In genomic region chr15:78266806-78267205, GRCh38 we compare ENCODE assay signal across 16 cellular contexts. TPM values are rescaled to one million over a fixed set of nuclear protein-coding genes. Genes with fewer than 3 reads are reported as not detected.
A peak's percentile ranks its signal among the peaks of the same experiment; 100 is the strongest.
DNase-seq lines count a peak whose midpoint lies in the region; ATAC-seq and TF ChIP-seq lines count a peak whose summit lies in the region.
"Had no signal": no experiment of that assay in that cellular context is flagged by ENCODE, and none has a peak within 500 bp of the region (broad histone marks: within the 10 kb centered on the region; RNA-seq: fewer than 3 reads in every experiment).

No MANE protein-coding gene starts in this region.

- H3K27me3 Mint-ChIP-seq in activated naive CD8-positive, alpha-beta T cell: no peaks in the 10 kb centered on the region
- H3K27me3 Mint-ChIP-seq: B cell had no signal

- TF ChIP-seq CTCF in heart left ventricle (IDR thresholded peaks at IDR 0.05) (no peak), esophagus squamous epithelium (IDR thresholded peaks at IDR 0.05) (no peak)

- H3K4me3 Mint-ChIP-seq in activated naive CD8-positive, alpha-beta T cell: peak overlapping the region; percentile 89
- H3K4me3 Mint-ChIP-seq: B cell had no signal

- H3K27ac ChIP-seq in heart left ventricle (peak overlapping the region; percentile 41 to 96 (median 87)), esophagus squamous epithelium (peak overlapping the region in 3 of 4 donors; percentile 42 to 86 (median 81)), stomach smooth muscle (ENCODE audit: low read length) (peak overlapping the region; percentile 62)

- H3K27me3 ChIP-seq in heart left ventricle: no peaks in the 10 kb centered on the region
- no peaks in the 10 kb centered on the region for H3K27me3 ChIP-seq in esophagus squamous epithelium
- peaks cover 0 to 2% of the 10 kb centered on the region in 2 donors for H3K27me3 ChIP-seq in stomach smooth muscle (ENCODE audit: control insufficient read depth in 1 of 2, insufficient read depth in 2 of 2, low read length in 2 of 2)

- 47 to 60% (median 50%) methylated on average over 2 of the region's 2 CpGs for WGBS in heart left ventricle, 4 donors
- WGBS in esophagus squamous epithelium, 2 donors: 73 to 82% methylated on average over 2 of the region's 2 CpGs

- H3K9ac ChIP-seq in stomach smooth muscle (ENCODE audit: low read length in 2 of 2): peak overlapping the region; percentile 3 to 22

- DNase-seq in heart left ventricle (no peak), left ventricle myocardium superior (no peak), esophagus squamous epithelium (lab: John Stamatoyannopoulos, UW) (no peak), ecto neural progenitor cell (ENCODE audit: low spot score) (no peak), NCI-H526 treated with DMSO at 0.1 percent for 48 hours (lab: John Stamatoyannopoulos, UW) (no peak)
- no peak for DNase-seq in stimulated activated naive CD4-positive, alpha-beta T cell (lab: John Stamatoyannopoulos, UW)
- DNase-seq: activated CD4-positive, alpha-beta T cell treated with anti-CD3 and anti-CD28 coated beads for 48 hours; cortex of kidney; foreskin melanocyte; mucosa of descending colon; NCI-H1694 treated with DMSO at 0.1 percent for 48 hours; NCI-H226; stimulated activated CD4-positive, alpha-beta T cell treated with anti-CD3 and anti-CD28 coated beads, Interleukin-4, amount 100 ng/mL, for 1 hour had no signal

- intact Hi-C loops in heart left ventricle (cut with DNase I): no loop called here
- intact Hi-C loops in left ventricle myocardium superior (cut with micrococcal nuclease): no loop called here
- intact Hi-C loops in esophagus squamous epithelium (cut with DNase I): no loop called here

- H3K36me3 ChIP-seq in heart left ventricle: peaks cover 0 to 18% (median 12%) of the 10 kb centered on the region in 9 donors
- H3K36me3 ChIP-seq in esophagus squamous epithelium: peaks cover 0 to 16% (median 0%) of the 10 kb centered on the region in 3 donors
- no peaks in the 10 kb centered on the region for H3K36me3 ChIP-seq in stomach smooth muscle (ENCODE audit: control insufficient read depth in 2 of 2, insufficient read depth in 2 of 2, low read length in 2 of 2)

- TF ChIP-seq POLR2A in heart left ventricle (IDR thresholded peaks at IDR 0.05): no peak
- TF ChIP-seq POLR2A in esophagus squamous epithelium (IDR thresholded peaks at IDR 0.05): no peak

- ATAC-seq in heart left ventricle (no peak), left ventricle myocardium superior (no peak)
- ATAC-seq: mucosa of descending colon had no signal

- H3K9me3 ChIP-seq in heart left ventricle (no peaks in the 10 kb centered on the region), esophagus squamous epithelium (no peaks in the 10 kb centered on the region), stomach smooth muscle (ENCODE audit: control insufficient read depth in 2 of 2, low read length in 2 of 2) (no peaks in the 10 kb centered on the region)
- H3K9me3 ChIP-seq: mucosa of descending colon had no signal

- peak overlapping the region in 10 of 12 donors; percentile 10 to 83 (median 32) for H3K4me3 ChIP-seq in heart left ventricle
- H3K4me3 ChIP-seq in esophagus squamous epithelium: no peak overlapping the region
- peak overlapping the region; percentile 9 to 80 for H3K4me3 ChIP-seq in stomach smooth muscle (ENCODE audit: low read length in 2 of 2)
- H3K4me3 ChIP-seq: mucosa of descending colon had no signal

- H3K27ac Mint-ChIP-seq in activated naive CD8-positive, alpha-beta T cell: peak overlapping the region; percentile 19
- H3K27ac Mint-ChIP-seq: B cell had no signal

- H3K4me1 Mint-ChIP-seq in activated naive CD8-positive, alpha-beta T cell (ENCODE audit: low read depth): peaks cover 32% of the 10 kb centered on the region

- no peaks in the 10 kb centered on the region for H3K9me3 Mint-ChIP-seq in activated naive CD8-positive, alpha-beta T cell (ENCODE audit: low read depth)

- H3K4me1 ChIP-seq in heart left ventricle: peaks cover 0 to 39% (median 17%) of the 10 kb centered on the region in 12 donors
- peaks cover 13 to 36% (median 18%) of the 10 kb centered on the region in 3 donors for H3K4me1 ChIP-seq in esophagus squamous epithelium
- H3K4me1 ChIP-seq in stomach smooth muscle (ENCODE audit: control insufficient read depth, insufficient read depth, low read length): peaks cover 39% of the 10 kb centered on the region

- peaks cover 3% of the 10 kb centered on the region for H3K36me3 Mint-ChIP-seq in activated naive CD8-positive, alpha-beta T cell

RNA-seq across cellular contexts. Expression of gene DNAJA4, which starts 2.4 kb away (rescaled TPM):
- total RNA-seq in heart left ventricle (100 to 1,000 TPM in 4 of 9 donors, 10 to 100 TPM in 5; 63.0 to 503 (median 94.6) TPM), left ventricle myocardium superior (85.9 TPM), esophagus squamous epithelium (10 to 100 TPM in 3 of 4 donors, 1 to 10 TPM in 1; 7.9 to 24.0 (median 15.7) TPM)
- 100 to 1,000 TPM in 1 of 2 donors, 10 to 100 TPM in 1; 62.3 to 296 TPM for polyA plus RNA-seq in heart left ventricle

RNA-seq across cellular contexts. Expression of gene ACSBG1, which starts 32.4 kb away (rescaled TPM):
- total RNA-seq in heart left ventricle (1 to 10 TPM in 1 of 9 donors, under 1 TPM in 3, not detected in 5; 0.05 to 1.2 (median 0.06) TPM), left ventricle myocardium superior (0.05 TPM), esophagus squamous epithelium (under 1 TPM in 2 of 4 donors, not detected in 2; 0.09 to 0.31 TPM)
- 1 to 10 TPM in 1 of 2 donors, under 1 TPM in 1; 0.25 to 1.0 TPM for polyA plus RNA-seq in heart left ventricle

RNA-seq across cellular contexts. Expression of gene SKIC8, which starts 32.6 kb away (rescaled TPM):
- 10 to 100 TPM; 20.8 to 34.4 (median 27.8) TPM for total RNA-seq in heart left ventricle
- polyA plus RNA-seq in heart left ventricle: 10 to 100 TPM; 28.2 to 50.2 TPM
- total RNA-seq in left ventricle myocardium superior: 27.5 TPM
- 10 to 100 TPM; 38.7 to 59.6 (median 56.9) TPM for total RNA-seq in esophagus squamous epithelium

Comparison
In these comparisons a context has a peak if more than half of its experiments do, and no peak if none do; other contexts are left out.
1. H3K4me3 ChIP-seq: peak in heart left ventricle (10 of 12) and stomach smooth muscle (2 of 2); none in esophagus squamous epithelium (0 of 4).
2. Peak in every context shown above with its lines, with median percentiles within 50 percentile points of each other: H3K27ac ChIP-seq.